In genomic region chr9:127950513-127951210, GRCh38 we compare ENCODE assay signal across 11 cellular contexts. TPM values are rescaled to one million over a fixed set of nuclear protein-coding genes. Genes with fewer than 3 reads are reported as not detected.
A peak's percentile ranks its signal among the peaks of the same experiment; 100 is the strongest.
DNase-seq lines count a peak whose midpoint lies in the region; ATAC-seq and TF ChIP-seq lines count a peak whose summit lies in the region.
"Had no signal": no experiment of that assay in that cellular context is flagged by ENCODE, and none has a peak within 500 bp of the region (broad histone marks: within the 10 kb centered on the region; RNA-seq: fewer than 3 reads in every experiment).

No MANE protein-coding gene starts in this region.

- peaks cover 77% of the 10 kb centered on the region for H3K4me1 Mint-ChIP-seq in activated CD4-positive, alpha-beta T cell treated with anti-CD3 and anti-CD28 coated beads, Interleukin-2, amount 10 ng/mL, durations not matched to agents 7 days and 5 days

- no peaks in the 10 kb centered on the region for H3K36me3 ChIP-seq in breast epithelium
- peaks cover 8% of the 10 kb centered on the region for H3K36me3 ChIP-seq in lower lobe of right lung

- no peaks in the 10 kb centered on the region for H3K9me3 Mint-ChIP-seq in activated CD4-positive, alpha-beta T cell treated with anti-CD3 and anti-CD28 coated beads, Interleukin-2, amount 10 ng/mL, durations not matched to agents 7 days and 5 days

- no peaks in the 10 kb centered on the region for H3K9me3 ChIP-seq in breast epithelium
- no peaks in the 10 kb centered on the region for H3K9me3 ChIP-seq in lower lobe of right lung
- H3K9me3 ChIP-seq: A549 had no signal

- DNase-seq in activated CD4-positive, alpha-beta T cell treated with anti-CD3 and anti-CD28 coated beads, Interleukin-2, amount 10 ng/mL, durations not matched to agents 7 days and 5 days = no peak
- DNase-seq in activated CD4-positive, alpha-beta T cell treated with anti-CD3 and anti-CD28 coated beads, Interleukin-2, amount 50 U/mL, for 48 hours = no peak
- peak in 1 of 2 donors; percentile 94 for DNase-seq in breast epithelium (ENCODE audit: low spot score in 2 of 2)
- DNase-seq in lower lobe of right lung = no peak
- DNase-seq in SK-N-DZ (ENCODE audit: low spot score) = no peak
- DNase-seq: activated CD4-positive, CD25-positive, alpha-beta regulatory T cell; stimulated activated CD4-positive, alpha-beta T cell treated with anti-CD3 and anti-CD28 coated beads, Interleukin-4, amount 100 ng/mL, for 1 hour had no signal

- intact Hi-C loops in breast epithelium (cut with DNase I; ENCODE audit: low total_unique reads) (no loop called here), lower lobe of right lung (cut with DNase I) (no loop called here)

- CTCF ChIA-PET in activated CD4-positive, alpha-beta T cell treated with anti-CD3 and anti-CD28 coated beads, Interleukin-2, amount 10 ng/mL, durations not matched to agents 7 days and 5 days (lab: Charles Lee) = interaction anchor here (0.6 to 7.5 kb wide), 3 partner anchors 8 to 75 kb away, joined by 3 to 94 read pairs (median 3); no protein-coding TSS in a partner anchor

- POLR2A ChIA-PET in activated CD4-positive, alpha-beta T cell treated with anti-CD3 and anti-CD28 coated beads, Interleukin-2, amount 10 ng/mL, durations not matched to agents 7 days and 5 days (lab: Charles Lee) = no interaction called here

- peak overlapping the region in 1 of 3 donors; percentile 18 for H3K4me3 ChIP-seq in breast epithelium
- H3K4me3 ChIP-seq in lower lobe of right lung = no peak overlapping the region
- H3K4me3 ChIP-seq: A549 had no signal

- TF ChIP-seq CTCF in breast epithelium (IDR thresholded peaks at IDR 0.05) (no peak), lower lobe of right lung (IDR thresholded peaks at IDR 0.05) (no peak)

- H3K36me3 Mint-ChIP-seq in activated CD4-positive, alpha-beta T cell treated with anti-CD3 and anti-CD28 coated beads, Interleukin-2, amount 10 ng/mL, durations not matched to agents 7 days and 5 days (ENCODE audit: low read depth) = peaks cover 67% of the 10 kb centered on the region

- TF ChIP-seq POLR2A in breast epithelium (IDR thresholded peaks at IDR 0.05) = no peak

- no peaks in the 10 kb centered on the region for H3K27me3 Mint-ChIP-seq in activated CD4-positive, alpha-beta T cell treated with anti-CD3 and anti-CD28 coated beads, Interleukin-2, amount 10 ng/mL, durations not matched to agents 7 days and 5 days

- peak overlapping the region; percentile 80 for H3K27ac Mint-ChIP-seq in activated CD4-positive, alpha-beta T cell treated with anti-CD3 and anti-CD28 coated beads, Interleukin-2, amount 10 ng/mL, durations not matched to agents 7 days and 5 days

- peaks cover 19 to 20% of the 10 kb centered on the region in 2 donors for H3K4me1 ChIP-seq in breast epithelium
- H3K4me1 ChIP-seq in lower lobe of right lung = peaks cover 26% of the 10 kb centered on the region

- no peaks in the 10 kb centered on the region for H3K27me3 ChIP-seq in breast epithelium
- no peaks in the 10 kb centered on the region for H3K27me3 ChIP-seq in lower lobe of right lung (ENCODE audit: low read depth)

- ATAC-seq in lower lobe of right lung (no peak), HG03175 (IDR thresholded peaks at IDR 0.05; ENCODE audit: unreplicated experiment) (no peak)
- no peak for ATAC-seq in activated CD4-positive, CD25-positive, alpha-beta regulatory T cell treated with anti-CD3 and anti-CD28 coated beads, Interleukin-2, amount 50 U/mL, for 24 hours
- ATAC-seq: A549 had no signal

- H3K27ac ChIP-seq in breast epithelium (peak overlapping the region; percentile 92 to 93), lower lobe of right lung (peak overlapping the region; percentile 6), temporal lobe (ENCODE audit: low read depth, low read length) (peak overlapping the region; percentile 99)

- no peak overlapping the region for H3K4me3 Mint-ChIP-seq in activated CD4-positive, alpha-beta T cell treated with anti-CD3 and anti-CD28 coated beads, Interleukin-2, amount 10 ng/mL, durations not matched to agents 7 days and 5 days

RNA-seq across cellular contexts. Expression of gene DPM2, which starts 13.0 kb away (rescaled TPM):
- 10 to 100 TPM; 79.9 to 80.4 TPM for total RNA-seq in activated CD4-positive, alpha-beta T cell treated with anti-CD3 and anti-CD28 coated beads, Interleukin-2, amount 10 ng/mL, durations not matched to agents 7 days and 5 days
- total RNA-seq in breast epithelium (10 to 100 TPM; 10.6 to 17.4 (median 17.1) TPM), lower lobe of right lung (33.7 TPM), temporal lobe (10.1 TPM)
- polyA plus RNA-seq in SK-N-DZ (2014; cell fraction: cytosol; rRNA removed) = 52.5 and 55.6 TPM in 2 replicates
- 46.6 and 51.6 TPM in 2 replicates for polyA plus RNA-seq in SK-N-DZ (2014; cell fraction: nucleus; rRNA removed)

RNA-seq across cellular contexts. Expression of gene PIP5KL1, which starts 20.1 kb away (rescaled TPM):
- total RNA-seq in activated CD4-positive, alpha-beta T cell treated with anti-CD3 and anti-CD28 coated beads, Interleukin-2, amount 10 ng/mL, durations not matched to agents 7 days and 5 days = 1 to 10 TPM; 2.5 to 4.1 TPM
- total RNA-seq in breast epithelium (10 to 100 TPM in 1 of 3 donors, 1 to 10 TPM in 2; 2.2 to 10.1 (median 5.2) TPM), lower lobe of right lung (11.5 TPM), temporal lobe (1.2 TPM)
- 2.1 and 3.6 TPM in 2 replicates for polyA plus RNA-seq in SK-N-DZ (2014; cell fraction: cytosol; rRNA removed)
- polyA plus RNA-seq in SK-N-DZ (2014; cell fraction: nucleus; rRNA removed) = 18.2 and 18.8 TPM in 2 replicates

RNA-seq across cellular contexts. Expression of gene EEIG1, which starts 30.1 kb away (rescaled TPM):
- total RNA-seq in activated CD4-positive, alpha-beta T cell treated with anti-CD3 and anti-CD28 coated beads, Interleukin-2, amount 10 ng/mL, durations not matched to agents 7 days and 5 days = 100 to 1,000 TPM; 412 to 477 TPM
- total RNA-seq in breast epithelium (10 to 100 TPM in 2 of 3 donors, 1 to 10 TPM in 1; 7.7 to 32.1 (median 19.7) TPM), lower lobe of right lung (36.0 TPM), temporal lobe (5.2 TPM)
- polyA plus RNA-seq in SK-N-DZ (2014; cell fraction: cytosol; rRNA removed) = 2.7 and 3.0 TPM in 2 replicates
- 6.9 and 11.3 TPM in 2 replicates for polyA plus RNA-seq in SK-N-DZ (2014; cell fraction: nucleus; rRNA removed)

RNA-seq across cellular contexts. Expression of gene ST6GALNAC4, which starts 33.8 kb away (rescaled TPM):
- total RNA-seq in activated CD4-positive, alpha-beta T cell treated with anti-CD3 and anti-CD28 coated beads, Interleukin-2, amount 10 ng/mL, durations not matched to agents 7 days and 5 days = 10 to 100 TPM; 16.8 to 22.4 TPM
- total RNA-seq in breast epithelium = 10 to 100 TPM; 17.6 to 44.6 (median 24.0) TPM
- 45.6 TPM for total RNA-seq in lower lobe of right lung
- 7.4 TPM for total RNA-seq in temporal lobe
- 28.1 and 28.4 TPM in 2 replicates for polyA plus RNA-seq in SK-N-DZ (2014; cell fraction: cytosol; rRNA removed)
- 18.1 and 19.8 TPM in 2 replicates for polyA plus RNA-seq in SK-N-DZ (2014; cell fraction: nucleus; rRNA removed)

RNA-seq across cellular contexts. Expression of gene ST6GALNAC6, which starts 51.3 kb away (rescaled TPM):
- 100 to 1,000 TPM; 100 to 122 TPM for total RNA-seq in activated CD4-positive, alpha-beta T cell treated with anti-CD3 and anti-CD28 coated beads, Interleukin-2, amount 10 ng/mL, durations not matched to agents 7 days and 5 days
- total RNA-seq in breast epithelium = 100 to 1,000 TPM in 2 of 3 donors, 10 to 100 TPM in 1; 61.5 to 175 (median 103) TPM
- total RNA-seq in lower lobe of right lung = 82.0 TPM
- 25.6 TPM for total RNA-seq in temporal lobe
- polyA plus RNA-seq in SK-N-DZ (2014; cell fraction: cytosol; rRNA removed) = 28.5 and 39.2 TPM in 2 replicates
- polyA plus RNA-seq in SK-N-DZ (2014; cell fraction: nucleus; rRNA removed) = 30.8 and 39.5 TPM in 2 replicates

Comparison
In these comparisons a context has a peak if more than half of its experiments do, and no peak if none do; other contexts are left out.
1. H3K27ac ChIP-seq: peak in every context shown above with its lines; median percentile 99 in temporal lobe; 92 in breast epithelium; 6 in lower lobe of right lung.
2. RNA of gene EEIG1, which starts 30.1 kb away (total RNA-seq): 412 to 477 TPM in activated CD4-positive, alpha-beta T cell treated with anti-CD3 and anti-CD28 coated beads, Interleukin-2, amount 10 ng/mL, durations not matched to agents 7 days and 5 days; 36.0 TPM in lower lobe of right lung (single experiment), 7.7 to 32.1 TPM in breast epithelium and 5.2 TPM in temporal lobe (single experiment); every median in the first group is over 10 times any median in the second.